Comparison of ENCODE assay signal across 8 cellular contexts in genomic region chr11:78417175-78417887, GRCh38. TPM values are rescaled to one million over a fixed set of nuclear protein-coding genes. Genes with fewer than 3 reads are reported as not detected.
A peak's percentile ranks its signal among the peaks of the same experiment; 100 is the strongest.
DNase-seq lines count a peak whose midpoint lies in the region; ATAC-seq and TF ChIP-seq lines count a peak whose summit lies in the region.

TSS of gene GAB2 (minus strand) at chr11:78417820. CDS start at chr11:78417720, 100 bp downstream.

- peak; percentile 30 for ATAC-seq in HG03439 (IDR thresholded peaks at IDR 0.05; ENCODE audit: unreplicated experiment)

- no peaks in the 10 kb centered on the region for H3K27me3 Mint-ChIP-seq in nephron (ENCODE audit: low read depth)

- no peak for TF ChIP-seq CTCF in esophagus squamous epithelium (IDR thresholded peaks at IDR 0.05)
- TF ChIP-seq CTCF in nephron (IDR thresholded peaks at IDR 0.05; ENCODE audit: unreplicated experiment in 3 of 3), result no peak

- TF ChIP-seq POLR2A in esophagus squamous epithelium (IDR thresholded peaks at IDR 0.05), result peak in 1 of 4 donors; percentile 87

- no peaks in the 10 kb centered on the region for H3K36me3 ChIP-seq in esophagus squamous epithelium

- no peaks in the 10 kb centered on the region for H3K9me3 Mint-ChIP-seq in nephron

- intact Hi-C loops in esophagus squamous epithelium (cut with DNase I), result loop anchor here (10.0 kb wide), 1 partner anchor 193 kb away; no protein-coding TSS in a partner anchor

- no peaks in the 10 kb centered on the region for H3K27me3 ChIP-seq in esophagus squamous epithelium

- H3K27ac Mint-ChIP-seq in nephron, result peak within 1 kb of the TSS; percentile 90 to 92 (median 92)

- peak within 1 kb of the TSS; percentile 93 to 99 (median 96) for H3K4me3 Mint-ChIP-seq in nephron

- peaks cover 11 to 58% (median 17%) of the 10 kb centered on the region in 3 donors for H3K4me1 ChIP-seq in esophagus squamous epithelium

- H3K4me1 Mint-ChIP-seq in nephron, result peaks cover 48% of the 10 kb centered on the region

- H3K27ac ChIP-seq in esophagus squamous epithelium, result peak within 1 kb of the TSS; percentile 86 to 99 (median 96)

- peak; percentile 13 for DNase-seq in stimulated activated CD4-positive, alpha-beta T cell treated with anti-CD3 and anti-CD28 coated beads, Interleukin-12 subunit alpha, Interleukin-12 subunit beta, amount 100 ng/mL, for 4 hours
- no peak for DNase-seq in stimulated activated CD4-positive, alpha-beta T cell treated with anti-CD3 and anti-CD28 coated beads, Interleukin-4, amount 100 ng/mL, for 24 hours
- peak; percentile 29 for DNase-seq in activated CD4-positive, alpha-beta T cell treated with anti-CD3 and anti-CD28 coated beads for 48 hours
- DNase-seq in esophagus squamous epithelium (lab: John Stamatoyannopoulos, UW), result no peak
- DNase-seq in OCI-M2 (lab: John Stamatoyannopoulos, UW; ENCODE audit: unreplicated experiment), result no peak
- no peak for DNase-seq in NOMO-1 (lab: John Stamatoyannopoulos, UW; ENCODE audit: unreplicated experiment in 2 of 2)

- H3K9me3 ChIP-seq in esophagus squamous epithelium, result no peaks in the 10 kb centered on the region

- WGBS in esophagus squamous epithelium, 2 donors, result 0% methylated on average over 9 of the region's 93 CpGs; no CpG with 5 or more reads in 1 of the 2 donors

- no peaks in the 10 kb centered on the region for H3K36me3 Mint-ChIP-seq in nephron (ENCODE audit: low read depth)

- H3K4me3 ChIP-seq in esophagus squamous epithelium, result peak within 1 kb of the TSS; percentile 53 to 95 (median 84)

RNA-seq across cellular contexts. Expression of gene GAB2, which starts in this region (rescaled TPM):
- 10 to 100 TPM in 2 of 4 donors, 1 to 10 TPM in 2; 4.6 to 23.7 (median 11.2) TPM for total RNA-seq in esophagus squamous epithelium

Comparison
In these comparisons a context has a peak if more than half of its experiments do, and no peak if none do; other contexts are left out.
1. DNase-seq: peak in stimulated activated CD4-positive, alpha-beta T cell treated with anti-CD3 and anti-CD28 coated beads, Interleukin-12 subunit alpha, Interleukin-12 subunit beta, amount 100 ng/mL, for 4 hours (single experiment) and activated CD4-positive, alpha-beta T cell treated with anti-CD3 and anti-CD28 coated beads for 48 hours (single experiment); none in stimulated activated CD4-positive, alpha-beta T cell treated with anti-CD3 and anti-CD28 coated beads, Interleukin-4, amount 100 ng/mL, for 24 hours (single experiment), esophagus squamous epithelium (single experiment), OCI-M2 (single experiment) and NOMO-1 (0 of 2).